17 cellular contexts compared by ENCODE assay signal in genomic region chr20:19560876-19561480, GRCh38.
"Had no signal": no experiment of that assay in that cellular context is flagged by ENCODE, and none has a peak within 500 bp of the region (broad histone marks: within the 10 kb centered on the region; RNA-seq: fewer than 3 reads in every experiment).

No MANE protein-coding gene starts in this region.

- DNase-seq: activated CD4-positive, alpha-beta T cell treated with anti-CD3 and anti-CD28 coated beads, Interleukin-2, amount 50 U/mL, for 4 hours; activated effector memory CD4-positive, alpha-beta T cell treated with anti-CD3 and anti-CD28 coated beads, Interleukin-2, amount 50 U/mL, for 16 hours; activated T-cell treated with anti-CD3 and anti-CD28 coated beads, Interleukin-2, amount 50 U/mL, for 24 hours; amygdala; brain microvascular endothelial cell; endodermal cell; gastrocnemius medialis; kidney glomerular epithelial cell; midbrain had no signal

- H3K36me3 ChIP-seq: brain microvascular endothelial cell, gastrocnemius medialis, right atrium auricular region, tibial nerve, vagina had no signal

- H3K4me3 Mint-ChIP-seq: activated T-cell treated with anti-CD3 and anti-CD28 coated beads, Interleukin-2, amount 50 U/mL, for 24 hours; endodermal cell; stimulated activated memory B cell treated with anti-CD40 and anti-IgM and Interleukin-4, amounts not matched to agents 10 μg/mL and 1 μg/mL and 100 μg/mL, for 72 hours had no signal

- H3K9me3 Mint-ChIP-seq: activated T-cell treated with anti-CD3 and anti-CD28 coated beads, Interleukin-2, amount 50 U/mL, for 24 hours; endodermal cell had no signal

- H3K27me3 ChIP-seq: brain microvascular endothelial cell, gastrocnemius medialis, right atrium auricular region, tibial nerve, vagina had no signal

- ATAC-seq: activated CD4-positive, CD25-positive, alpha-beta regulatory T cell treated with anti-CD3 and anti-CD28 coated beads, Interleukin-2, amount 50 U/mL, for 24 hours; activated naive CD4-positive, alpha-beta T cell treated with anti-CD3 and anti-CD28 coated beads, Interleukin-2, amount 50 U/mL, for 72 hours; esophagus mucosa; gastrocnemius medialis; stimulated activated memory B cell treated with anti-CD40 and anti-IgM and Interleukin-4, amounts not matched to agents 10 μg/mL and 1 μg/mL and 100 μg/mL, for 72 hours had no signal

- H3K27me3 Mint-ChIP-seq: activated T-cell treated with anti-CD3 and anti-CD28 coated beads, Interleukin-2, amount 50 U/mL, for 24 hours; stimulated activated memory B cell treated with anti-CD40 and anti-IgM and Interleukin-4, amounts not matched to agents 10 μg/mL and 1 μg/mL and 100 μg/mL, for 72 hours had no signal

- H3K4me3 ChIP-seq: gastrocnemius medialis, lung, right atrium auricular region, tibial nerve, vagina had no signal

- H3K36me3 Mint-ChIP-seq: activated naive CD4-positive, alpha-beta T cell treated with anti-CD3 and anti-CD28 coated beads, Interleukin-2, amount 50 U/mL, for 72 hours; stimulated activated memory B cell treated with anti-CD40 and anti-IgM and Interleukin-4, amounts not matched to agents 10 μg/mL and 1 μg/mL and 100 μg/mL, for 72 hours had no signal

- H3K9me3 ChIP-seq: gastrocnemius medialis, right atrium auricular region, tibial nerve, vagina had no signal

- H3K4me1 Mint-ChIP-seq: stimulated activated memory B cell treated with anti-CD40 and anti-IgM and Interleukin-4, amounts not matched to agents 10 μg/mL and 1 μg/mL and 100 μg/mL, for 72 hours had no signal

- H3K4me1 ChIP-seq: gastrocnemius medialis, right atrium auricular region, tibial nerve had no signal

- H3K27ac ChIP-seq: brain microvascular endothelial cell, gastrocnemius medialis, right atrium auricular region, tibial nerve, vagina had no signal

- H3K27ac Mint-ChIP-seq: activated naive CD4-positive, alpha-beta T cell treated with anti-CD3 and anti-CD28 coated beads, Interleukin-2, amount 50 U/mL, for 72 hours; activated T-cell treated with anti-CD3 and anti-CD28 coated beads, Interleukin-2, amount 50 U/mL, for 24 hours; endodermal cell; stimulated activated memory B cell treated with anti-CD40 and anti-IgM and Interleukin-4, amounts not matched to agents 10 μg/mL and 1 μg/mL and 100 μg/mL, for 72 hours had no signal
